Comparison of ENCODE assay signal across 8 cellular contexts in genomic region chr19:44207126-44207803, GRCh38. TPM values are rescaled to one million over a fixed set of nuclear protein-coding genes. Genes with fewer than 3 reads are reported as not detected.
DNase-seq lines count a peak whose midpoint lies in the region; ATAC-seq and TF ChIP-seq lines count a peak whose summit lies in the region.

No MANE protein-coding gene starts in this region.

- H3K27me3 ChIP-seq in BE2C, result no peaks in the 10 kb centered on the region
- no peaks in the 10 kb centered on the region for H3K27me3 ChIP-seq in lung (ENCODE audit: control insufficient read depth, insufficient read depth)

- peak overlapping the region; percentile 83 to 88 for H3K27ac ChIP-seq in lung (ENCODE audit: low read depth in 1 of 2, low read length in 1 of 2)

- TF ChIP-seq CTCF in BE2C (IDR thresholded peaks at IDR 0.05; ENCODE audit: low read depth, low read length), result no peak
- no peak for TF ChIP-seq CTCF in lung (IDR thresholded peaks at IDR 0.05; ENCODE audit: control extremely low read depth, extremely low read depth)

- WGBS in lung, 2 donors, result 4% methylated on average over 26 of the region's 26 CpGs

- H3K4me1 ChIP-seq in BE2C (no peaks in the 10 kb centered on the region), lung (ENCODE audit: control insufficient read depth in 2 of 2, insufficient read depth in 2 of 2, low read length in 2 of 2) (peaks cover 0 to 4% of the 10 kb centered on the region in 2 donors)

- H3K36me3 ChIP-seq in BE2C, result no peaks in the 10 kb centered on the region
- H3K36me3 ChIP-seq in lung (ENCODE audit: control insufficient read depth in 2 of 2, insufficient read depth in 2 of 2, low read length in 2 of 2), result no peaks in the 10 kb centered on the region

- H3K9me3 ChIP-seq in BE2C (no peaks in the 10 kb centered on the region), lung (ENCODE audit: control insufficient read depth in 2 of 2, insufficient read depth in 1 of 2, low read length in 1 of 2) (peaks cover 0 to 8% of the 10 kb centered on the region in 2 donors)

- H3K4me3 ChIP-seq in BE2C (ENCODE audit: low read depth, low read length) (peak overlapping the region; percentile 73), lung (peak overlapping the region; percentile 63)

- peak; percentile 96 for DNase-seq in BE2C
- DNase-seq in GM19240 (ENCODE audit: insufficient read length, low spot score), result peak; percentile 72
- peak; percentile 92 for DNase-seq in NCI-H748 treated with DMSO at 0.1 percent for 48 hours (lab: John Stamatoyannopoulos, UW)
- DNase-seq in activated CD8-positive, alpha-beta memory T cell treated with anti-CD3 and anti-CD28 coated beads for 4 hours (ENCODE audit: low read depth in 2 of 2), result peak; percentile 61 to 69
- DNase-seq in effector CD8-positive, alpha-beta T cell (lab: John Stamatoyannopoulos, UW), result peak; percentile 67
- peak; percentile 88 for DNase-seq in lung (ENCODE audit: low spot score)
- DNase-seq in stimulated activated CD4-positive, alpha-beta T cell treated with anti-CD3 and anti-CD28 coated beads, TNF-alpha, amount 100 ng/mL, for 24 hours (ENCODE audit: low read depth in 3 of 3), result peak; percentile 67 to 79 (median 71)

- ATAC-seq in HG03460 (IDR thresholded peaks at IDR 0.05; ENCODE audit: unreplicated experiment) (peak; percentile 81), lung (ENCODE audit: insufficient read depth, low FRiP score) (peak; percentile 84)

RNA-seq across cellular contexts. Expression of gene ZNF227, which starts 5.1 kb away (rescaled TPM):
- 19.9 TPM for polyA plus RNA-seq in BE2C (2012; ENCODE audit: insufficient read depth, insufficient read length, low read depth)
- 10 to 100 TPM; 15.1 to 41.5 TPM for total RNA-seq in lung
- polyA plus RNA-seq in lung, result 1 to 10 TPM; 2.7 to 4.9 TPM

RNA-seq across cellular contexts. Expression of gene ZNF226, which starts 42.4 kb away (rescaled TPM):
- 30.5 TPM for polyA plus RNA-seq in BE2C (2012; ENCODE audit: insufficient read depth, insufficient read length, low read depth)
- total RNA-seq in lung, result 10 to 100 TPM; 18.4 to 34.4 TPM
- polyA plus RNA-seq in lung, result 10 to 100 TPM; 11.4 to 12.3 TPM

RNA-seq across cellular contexts. Expression of gene ZNF233, which starts 52.4 kb away (rescaled TPM):
- 2.1 TPM for polyA plus RNA-seq in BE2C (2012; ENCODE audit: insufficient read depth, insufficient read length, low read depth)
- 1 to 10 TPM in 1 of 2 donors, under 1 TPM in 1; 0.40 to 2.5 TPM for total RNA-seq in lung
- under 1 TPM; 0.10 to 0.32 TPM for polyA plus RNA-seq in lung

Comparison
In these comparisons a context has a peak if more than half of its experiments do, and no peak if none do; other contexts are left out.
1. Peak in every context shown above with its lines: DNase-seq, ATAC-seq, H3K4me3 ChIP-seq and H3K27ac ChIP-seq.